In genomic region chr11:128891410-128891861, GRCh38 we compare ENCODE assay signal across 11 cellular contexts. TPM values are rescaled to one million over a fixed set of nuclear protein-coding genes. Genes with fewer than 3 reads are reported as not detected.
DNase-seq lines count a peak whose midpoint lies in the region; ATAC-seq and TF ChIP-seq lines count a peak whose summit lies in the region.
"Had no signal": no experiment of that assay in that cellular context is flagged by ENCODE, and none has a peak within 500 bp of the region (broad histone marks: within the 10 kb centered on the region; RNA-seq: fewer than 3 reads in every experiment).

No MANE protein-coding gene starts in this region.

- H3K4me3 Mint-ChIP-seq in natural killer cell treated with Interleukin-12 subunit alpha and Interleukin-12 subunit beta and Interleukin-15 and Interleukin-18, amount 100 ng/mL, for 72 hours = peak overlapping the region; percentile 47

- H3K4me1 ChIP-seq in upper lobe of right lung = peaks cover 33% of the 10 kb centered on the region

- DNase-seq in Right ventricle myocardium inferior (ENCODE audit: missing footprints) (no peak), left ventricle myocardium superior (no peak), epithelial cell of esophagus (ENCODE audit: low read depth) (no peak), upper lobe of right lung (no peak), OCI-M2 (lab: John Stamatoyannopoulos, UW; ENCODE audit: unreplicated experiment) (no peak), NCI-H1436 (lab: John Stamatoyannopoulos, UW) (no peak)
- no peak for DNase-seq in natural killer cell treated with Interleukin-12 subunit alpha and Interleukin-12 subunit beta and Interleukin-15 and Interleukin-18, amount 100 ng/mL, for 72 hours (ENCODE audit: low spot score)
- DNase-seq: central memory CD4-positive, alpha-beta T cell had no signal

- H3K27me3 Mint-ChIP-seq in natural killer cell treated with Interleukin-12 subunit alpha and Interleukin-12 subunit beta and Interleukin-15 and Interleukin-18, amount 100 ng/mL, for 72 hours = peaks cover 40 to 52% of the 10 kb centered on the region in 2 donors

- intact Hi-C loops in Right ventricle myocardium inferior (cut with DNase I) = loop anchor here (2.0 kb wide), 1 partner anchor 15 kb away; no protein-coding TSS in a partner anchor
- intact Hi-C loops in left ventricle myocardium superior (cut with micrococcal nuclease) = no loop called here
- intact Hi-C loops in upper lobe of right lung (cut with DNase I) = no loop called here

- H3K27ac Mint-ChIP-seq in natural killer cell treated with Interleukin-12 subunit alpha and Interleukin-12 subunit beta and Interleukin-15 and Interleukin-18, amount 100 ng/mL, for 72 hours = no peak overlapping the region

- no peaks in the 10 kb centered on the region for H3K36me3 Mint-ChIP-seq in natural killer cell treated with Interleukin-12 subunit alpha and Interleukin-12 subunit beta and Interleukin-15 and Interleukin-18, amount 100 ng/mL, for 72 hours

- H3K4me3 ChIP-seq in epithelial cell of esophagus (ENCODE audit: low read length) (peak overlapping the region; percentile 53), upper lobe of right lung (peak overlapping the region; percentile 55)

- TF ChIP-seq CTCF in epithelial cell of esophagus (IDR thresholded peaks at IDR 0.05; ENCODE audit: insufficient read depth, low read depth, low read length, missing control alignments) (no peak), upper lobe of right lung (IDR thresholded peaks at IDR 0.05) (no peak)

- no peaks in the 10 kb centered on the region for H3K9me3 ChIP-seq in upper lobe of right lung

- peaks cover 14 to 17% of the 10 kb centered on the region in 2 donors for H3K4me1 Mint-ChIP-seq in natural killer cell treated with Interleukin-12 subunit alpha and Interleukin-12 subunit beta and Interleukin-15 and Interleukin-18, amount 100 ng/mL, for 72 hours (ENCODE audit: low read depth in 2 of 2)

- H3K9me3 Mint-ChIP-seq in natural killer cell treated with Interleukin-12 subunit alpha and Interleukin-12 subunit beta and Interleukin-15 and Interleukin-18, amount 100 ng/mL, for 72 hours = no peaks in the 10 kb centered on the region

- H3K27ac ChIP-seq in upper lobe of right lung = peak overlapping the region; percentile 58
- H3K27ac ChIP-seq: C4-2B had no signal

- peak; percentile 3 for ATAC-seq in Right ventricle myocardium inferior
- ATAC-seq in left ventricle myocardium superior = no peak
- ATAC-seq in natural killer cell treated with Interleukin-12 subunit alpha and Interleukin-12 subunit beta and Interleukin-15 and Interleukin-18, amount 100 ng/mL, for 72 hours = no peak
- no peak for ATAC-seq in upper lobe of right lung
- no peak for ATAC-seq in GM21825 (IDR thresholded peaks at IDR 0.05; ENCODE audit: unreplicated experiment)

- H3K36me3 ChIP-seq in upper lobe of right lung = no peaks in the 10 kb centered on the region

- H3K27me3 ChIP-seq in upper lobe of right lung = peaks cover 14% of the 10 kb centered on the region

RNA-seq across cellular contexts. Expression of gene KCNJ5, which starts 0.3 kb away (rescaled TPM):
- 7.5 TPM for total RNA-seq in Right ventricle myocardium inferior
- 7.2 TPM for total RNA-seq in left ventricle myocardium superior
- total RNA-seq in natural killer cell treated with Interleukin-12 subunit alpha and Interleukin-12 subunit beta and Interleukin-15 and Interleukin-18, amount 100 ng/mL, for 72 hours = not detected
- total RNA-seq in upper lobe of right lung = 8.5 TPM

RNA-seq across cellular contexts. Expression of gene KCNJ1, which starts 24.3 kb away (rescaled TPM):
- total RNA-seq in Right ventricle myocardium inferior (not detected), left ventricle myocardium superior (0.07 TPM), upper lobe of right lung (0.23 TPM)
- total RNA-seq in natural killer cell treated with Interleukin-12 subunit alpha and Interleukin-12 subunit beta and Interleukin-15 and Interleukin-18, amount 100 ng/mL, for 72 hours = not detected
- total RNA-seq: LHCN-M2 had no signal

RNA-seq across cellular contexts. Expression of gene TP53AIP1, which starts 51.2 kb away (rescaled TPM):
- not detected for total RNA-seq in Right ventricle myocardium inferior
- total RNA-seq in left ventricle myocardium superior = not detected
- total RNA-seq in natural killer cell treated with Interleukin-12 subunit alpha and Interleukin-12 subunit beta and Interleukin-15 and Interleukin-18, amount 100 ng/mL, for 72 hours = not detected
- total RNA-seq in upper lobe of right lung = not detected
- total RNA-seq: LHCN-M2 had no signal
